ENCODE assay signal across 1 cellular context in genomic region chr5:78930742-78931141, GRCh38.
TF ChIP-seq lines count a peak whose summit lies in the region.

No MANE protein-coding gene starts in this region.

TF ChIP-seq in HEK293, 187 proteins besides CTCF, POLR2A, EP300 and RAD21 (continued from another document):
- TF ChIP-seq, protein P1, sequence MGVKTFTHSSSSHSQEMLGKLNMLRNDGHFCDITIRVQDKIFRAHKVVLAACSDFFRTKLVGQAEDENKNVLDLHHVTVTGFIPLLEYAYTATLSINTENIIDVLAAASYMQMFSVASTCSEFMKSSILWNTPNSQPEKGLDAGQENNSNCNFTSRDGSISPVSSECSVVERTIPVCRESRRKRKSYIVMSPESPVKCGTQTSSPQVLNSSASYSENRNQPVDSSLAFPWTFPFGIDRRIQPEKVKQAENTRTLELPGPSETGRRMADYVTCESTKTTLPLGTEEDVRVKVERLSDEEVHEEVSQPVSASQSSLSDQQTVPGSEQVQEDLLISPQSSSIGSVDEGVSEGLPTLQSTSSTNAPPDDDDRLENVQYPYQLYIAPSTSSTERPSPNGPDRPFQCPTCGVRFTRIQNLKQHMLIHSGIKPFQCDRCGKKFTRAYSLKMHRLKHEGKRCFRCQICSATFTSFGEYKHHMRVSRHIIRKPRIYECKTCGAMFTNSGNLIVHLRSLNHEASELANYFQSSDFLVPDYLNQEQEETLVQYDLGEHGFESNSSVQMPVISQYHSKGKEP (tag by site-specific recombination; IDR thresholded peaks at IDR 0.05): no peak
- TF ChIP-seq, protein P2, sequence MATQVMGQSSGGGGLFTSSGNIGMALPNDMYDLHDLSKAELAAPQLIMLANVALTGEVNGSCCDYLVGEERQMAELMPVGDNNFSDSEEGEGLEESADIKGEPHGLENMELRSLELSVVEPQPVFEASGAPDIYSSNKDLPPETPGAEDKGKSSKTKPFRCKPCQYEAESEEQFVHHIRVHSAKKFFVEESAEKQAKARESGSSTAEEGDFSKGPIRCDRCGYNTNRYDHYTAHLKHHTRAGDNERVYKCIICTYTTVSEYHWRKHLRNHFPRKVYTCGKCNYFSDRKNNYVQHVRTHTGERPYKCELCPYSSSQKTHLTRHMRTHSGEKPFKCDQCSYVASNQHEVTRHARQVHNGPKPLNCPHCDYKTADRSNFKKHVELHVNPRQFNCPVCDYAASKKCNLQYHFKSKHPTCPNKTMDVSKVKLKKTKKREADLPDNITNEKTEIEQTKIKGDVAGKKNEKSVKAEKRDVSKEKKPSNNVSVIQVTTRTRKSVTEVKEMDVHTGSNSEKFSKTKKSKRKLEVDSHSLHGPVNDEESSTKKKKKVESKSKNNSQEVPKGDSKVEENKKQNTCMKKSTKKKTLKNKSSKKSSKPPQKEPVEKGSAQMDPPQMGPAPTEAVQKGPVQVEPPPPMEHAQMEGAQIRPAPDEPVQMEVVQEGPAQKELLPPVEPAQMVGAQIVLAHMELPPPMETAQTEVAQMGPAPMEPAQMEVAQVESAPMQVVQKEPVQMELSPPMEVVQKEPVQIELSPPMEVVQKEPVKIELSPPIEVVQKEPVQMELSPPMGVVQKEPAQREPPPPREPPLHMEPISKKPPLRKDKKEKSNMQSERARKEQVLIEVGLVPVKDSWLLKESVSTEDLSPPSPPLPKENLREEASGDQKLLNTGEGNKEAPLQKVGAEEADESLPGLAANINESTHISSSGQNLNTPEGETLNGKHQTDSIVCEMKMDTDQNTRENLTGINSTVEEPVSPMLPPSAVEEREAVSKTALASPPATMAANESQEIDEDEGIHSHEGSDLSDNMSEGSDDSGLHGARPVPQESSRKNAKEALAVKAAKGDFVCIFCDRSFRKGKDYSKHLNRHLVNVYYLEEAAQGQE (tag by site-specific recombination; IDR thresholded peaks at IDR 0.05): peak; percentile 85
- TF ChIP-seq ZNF274 (IDR thresholded peaks at IDR 0.05; ENCODE audit: low read length): no peak
- TF ChIP-seq ZNF274 (tag by site-specific recombination; IDR thresholded peaks at IDR 0.05; ENCODE audit: borderline replicate concordance): no peak
- no peak for TF ChIP-seq ZNF707 (tag by site-specific recombination; IDR thresholded peaks at IDR 0.05)
- TF ChIP-seq ZNF221 (tag by site-specific recombination; IDR thresholded peaks at IDR 0.05; ENCODE audit: borderline replicate concordance): no peak
